Comparison of ENCODE assay signal across 1 cellular context in the genomic region with DNA sequence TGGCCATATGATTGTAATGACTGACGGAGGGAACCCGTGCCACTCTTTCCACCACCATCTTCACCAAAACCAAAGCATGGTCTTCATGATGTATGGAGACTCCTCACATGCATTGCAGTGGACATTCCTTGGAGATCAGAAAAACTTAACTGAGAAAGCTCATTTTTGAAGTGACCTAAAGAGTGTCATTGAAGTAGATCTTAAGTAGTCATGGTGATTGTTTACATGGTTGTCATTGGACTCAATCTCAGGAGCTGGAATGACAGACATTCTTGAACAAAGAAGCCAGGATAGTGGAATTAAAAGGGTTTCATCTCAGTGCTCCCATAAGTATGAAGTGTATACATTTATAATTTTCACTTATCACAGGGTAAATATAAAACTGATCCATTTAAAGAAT.
TF ChIP-seq lines count a peak whose summit lies in the region.

No MANE protein-coding gene starts in this region.

TF ChIP-seq in H1, 55 proteins besides CTCF, POLR2A, EP300 and RAD21 (continued from another document):
- TF ChIP-seq CHD7 (IDR thresholded peaks at IDR 0.05; ENCODE audit: insufficient replicate concordance, low read length) (no peak), BRCA1 (IDR thresholded peaks at IDR 0.05; ENCODE audit: low read depth, low read length) (no peak), SIN3A (conservative IDR thresholded peaks at IDR 0.05 in 1 of 2, IDR thresholded peaks at IDR 0.05 in 1 of 2; ENCODE audit: low read depth in 1 of 2, low read length in 2 of 2) (no peak), HDAC6 (IDR thresholded peaks at IDR 0.05; ENCODE audit: low read depth, low read length) (no peak), CBX5 (IDR thresholded peaks at IDR 0.05; ENCODE audit: low read depth, low read length) (no peak), CHD2 (IDR thresholded peaks at IDR 0.05; ENCODE audit: low read length) (no peak)
